Comparison of ENCODE assay signal across 1 cellular context in the genomic region with DNA sequence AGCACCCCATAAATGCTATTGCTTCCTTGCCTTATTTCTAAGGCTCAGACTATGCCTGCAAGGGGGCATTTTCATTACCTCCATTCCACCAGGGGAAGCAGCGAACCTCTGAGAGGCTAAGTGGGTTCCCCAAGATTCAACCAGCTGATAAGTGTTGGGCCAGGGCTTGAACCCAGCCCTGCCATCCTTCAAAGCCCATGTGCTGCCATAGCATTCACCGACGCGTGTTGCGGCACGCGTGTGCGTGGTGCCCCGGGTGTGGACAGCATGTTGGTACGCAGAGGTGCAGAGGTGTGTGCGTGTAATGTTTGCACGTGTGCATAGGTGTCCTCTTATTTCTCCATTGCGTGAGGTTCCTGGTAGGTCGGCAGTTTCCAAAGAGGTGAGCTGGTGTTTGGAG.
TF ChIP-seq lines count a peak whose summit lies in the region.

No MANE protein-coding gene starts in this region.

TF ChIP-seq in H1, 55 proteins besides CTCF, POLR2A, EP300 and RAD21 (continued from another document):
- no peak for TF ChIP-seq SP2 (IDR thresholded peaks at IDR 0.05; ENCODE audit: low read length)
- no peak for TF ChIP-seq GABPA (IDR thresholded peaks at IDR 0.05; ENCODE audit: borderline replicate concordance, insufficient read depth, low read length)
- no peak for TF ChIP-seq ASH2L (IDR thresholded peaks at IDR 0.05; ENCODE audit: low read length)
TF ChIP-seq in H1: peak in this region for 0.
